Comparison of ENCODE assay signal across 33 cellular contexts in genomic region chr2:231692847-231693246, GRCh38. TPM values are rescaled to one million over a fixed set of nuclear protein-coding genes. Genes with fewer than 3 reads are reported as not detected.
DNase-seq lines count a peak whose midpoint lies in the region; ATAC-seq and TF ChIP-seq lines count a peak whose summit lies in the region.
"Had no signal": no experiment of that assay in that cellular context is flagged by ENCODE, and none has a peak within 500 bp of the region (broad histone marks: within the 10 kb centered on the region; RNA-seq: fewer than 3 reads in every experiment).

No MANE protein-coding gene starts in this region.

- in situ Hi-C loops in Panc1 (cut with HindIII; ENCODE audit: low pct_unique_long_range_greater_than_20kb, low sequenced_read_pairs) (no loop called here), gastrocnemius medialis (cut with MboI; ENCODE audit: low sequenced_read_pairs in 4 of 4) (no loop called here)

- no peaks in the 10 kb centered on the region for H3K4me1 ChIP-seq in Panc1 (ENCODE audit: control insufficient read depth, insufficient read depth, low read length)
- H3K4me1 ChIP-seq in esophagus squamous epithelium = peaks cover 0 to 33% (median 6%) of the 10 kb centered on the region in 3 donors
- peaks cover 6% of the 10 kb centered on the region in 2 donors for H3K4me1 ChIP-seq in gastrocnemius medialis
- H3K4me1 ChIP-seq: upper lobe of left lung had no signal

- H3K4me3 ChIP-seq in GM12864 (ENCODE audit: low read depth, low read length) (no peak overlapping the region), Panc1 (ENCODE audit: low read depth in 2 of 2, low read length in 2 of 2) (no peak overlapping the region), esophagus squamous epithelium (no peak overlapping the region), gastrocnemius medialis (no peak overlapping the region)
- H3K4me3 ChIP-seq: esophagus muscularis mucosa, heart right ventricle, K562, PC-9, upper lobe of left lung had no signal

- POLR2A ChIA-PET in Panc1 (lab: Charles Lee) = interaction anchor here (0.5 kb wide), 1 partner anchor 57 kb away, joined by 4 read pairs; no protein-coding TSS in a partner anchor

- intact Hi-C loops in Panc1 (cut with micrococcal nuclease; ENCODE audit: unreplicated experiment) = no loop called here
- intact Hi-C loops in esophagus squamous epithelium (cut with DNase I) = no loop called here
- intact Hi-C loops in gastrocnemius medialis (cut with DNase I; ENCODE audit: low total_unique reads) = no loop called here

- H3K9me3 Mint-ChIP-seq in progenitor cell of endocrine pancreas (ENCODE audit: low read depth) (no peaks in the 10 kb centered on the region), HFFc6 (no peaks in the 10 kb centered on the region)
- no peaks in the 10 kb centered on the region for H3K9me3 Mint-ChIP-seq in effector memory CD8-positive, alpha-beta T cell
- H3K9me3 Mint-ChIP-seq: activated CD4-positive, alpha-beta memory T cell treated with anti-CD3 and anti-CD28 coated beads, Interleukin-2, amount 10 ng/mL, durations not matched to agents 7 days and 5 days; activated naive CD4-positive, alpha-beta T cell treated with anti-CD3 and anti-CD28 coated beads for 36 hours; naive thymus-derived CD8-positive, alpha-beta T cell; stimulated activated naive B cell treated with anti-CD40 and anti-IgM and Interleukin-4, amounts not matched to agents 10 μg/mL and 1 μg/mL and 100 μg/mL, for 72 hours had no signal

- TF ChIP-seq POLR2A in esophagus squamous epithelium (IDR thresholded peaks at IDR 0.05) (no peak), gastrocnemius medialis (IDR thresholded peaks at IDR 0.05) (no peak)

- DNase-seq in GM12864 (ENCODE audit: low read depth) = no peak
- no peak for DNase-seq in Panc1 (ENCODE audit: low read depth, low spot score)
- no peak for DNase-seq in esophagus squamous epithelium (lab: John Stamatoyannopoulos, UW)
- no peak for DNase-seq in progenitor cell of endocrine pancreas (ENCODE audit: low spot score, unreplicated experiment)
- DNase-seq in HFFc6 = no peak
- no peak for DNase-seq in gastrocnemius medialis
- DNase-seq in effector memory CD8-positive, alpha-beta T cell = no peak
- DNase-seq: activated CD4-positive, alpha-beta memory T cell treated with anti-CD3 and anti-CD28 coated beads, Interleukin-2, amount 10 ng/mL, durations not matched to agents 7 days and 5 days; activated CD4-positive, alpha-beta T cell treated with anti-CD3 and anti-CD28 coated beads for 1 hour; activated naive CD4-positive, alpha-beta T cell treated with anti-CD3 and anti-CD28 coated beads for 36 hours; C1 segment of cervical spinal cord; Calu3; caudate nucleus; DMS79 treated with DMSO at 0.1 percent for 48 hours; foreskin melanocyte; heart right ventricle; kidney; midbrain; MM.1S; naive thymus-derived CD8-positive, alpha-beta T cell; NCI-H1105 treated with DMSO at 0.1 percent for 48 hours; NCI-H2029 treated with DMSO at 0.1 percent for 48 hours; NCI-H526; NK-92 treated with Interleukin-12 subunit alpha and Interleukin-12 subunit beta, amount 100 ng/mL, for 24 hours; PC-9; SHP77; stimulated activated naive B cell treated with anti-CD40 and anti-IgM and Interleukin-4, amounts not matched to agents 10 μg/mL and 1 μg/mL and 100 μg/mL, for 72 hours; substantia nigra; T-helper 2 cell; upper lobe of left lung had no signal

- H3K27me3 ChIP-seq in Panc1 (ENCODE audit: control insufficient read depth, insufficient read depth, low read length) (no peaks in the 10 kb centered on the region), esophagus squamous epithelium (no peaks in the 10 kb centered on the region), gastrocnemius medialis (no peaks in the 10 kb centered on the region)
- H3K27me3 ChIP-seq: esophagus muscularis mucosa, heart right ventricle, upper lobe of left lung had no signal

- ATAC-seq in Panc1 = 0 out of 2 replicates have a peak, but pooled peaks have one; percentile 22
- ATAC-seq in GM19324 (IDR thresholded peaks at IDR 0.05; ENCODE audit: low FRiP score, unreplicated experiment) = no peak
- ATAC-seq in gastrocnemius medialis = no peak
- no peak for ATAC-seq in effector memory CD8-positive, alpha-beta T cell (replicated peaks)
- ATAC-seq: heart right ventricle; K562; naive thymus-derived CD8-positive, alpha-beta T cell; stimulated activated naive B cell treated with anti-CD40 and anti-IgM and Interleukin-4, amounts not matched to agents 10 μg/mL and 1 μg/mL and 100 μg/mL, for 72 hours had no signal

- BruUV-seq in Panc1 (replicated peaks; lab: Mats Ljungman, UMichigan) = no TSS peak

- H3K27me3 Mint-ChIP-seq in progenitor cell of endocrine pancreas (no peaks in the 10 kb centered on the region), HFFc6 (ENCODE audit: insufficient read depth) (peaks cover 6% of the 10 kb centered on the region)
- no peaks in the 10 kb centered on the region for H3K27me3 Mint-ChIP-seq in effector memory CD8-positive, alpha-beta T cell
- H3K27me3 Mint-ChIP-seq: activated CD4-positive, alpha-beta memory T cell treated with anti-CD3 and anti-CD28 coated beads, Interleukin-2, amount 10 ng/mL, durations not matched to agents 7 days and 5 days; naive thymus-derived CD8-positive, alpha-beta T cell; stimulated activated naive B cell treated with anti-CD40 and anti-IgM and Interleukin-4, amounts not matched to agents 10 μg/mL and 1 μg/mL and 100 μg/mL, for 72 hours had no signal

- H3K36me3 ChIP-seq in Panc1 (ENCODE audit: control insufficient read depth, insufficient read depth, low read length) = no peaks in the 10 kb centered on the region
- no peaks in the 10 kb centered on the region for H3K36me3 ChIP-seq in esophagus squamous epithelium
- H3K36me3 ChIP-seq in gastrocnemius medialis = no peaks in the 10 kb centered on the region
- H3K36me3 ChIP-seq: esophagus muscularis mucosa, heart right ventricle, upper lobe of left lung had no signal

- H3K27ac Mint-ChIP-seq in progenitor cell of endocrine pancreas = no peak overlapping the region
- H3K27ac Mint-ChIP-seq in HFFc6 = no peak overlapping the region
- no peak overlapping the region for H3K27ac Mint-ChIP-seq in effector memory CD8-positive, alpha-beta T cell
- H3K27ac Mint-ChIP-seq: activated CD4-positive, alpha-beta memory T cell treated with anti-CD3 and anti-CD28 coated beads, Interleukin-2, amount 10 ng/mL, durations not matched to agents 7 days and 5 days; activated naive CD4-positive, alpha-beta T cell treated with anti-CD3 and anti-CD28 coated beads for 36 hours had no signal

- H3K36me3 Mint-ChIP-seq in progenitor cell of endocrine pancreas (ENCODE audit: insufficient read depth) = no peaks in the 10 kb centered on the region
- H3K36me3 Mint-ChIP-seq in HFFc6 (ENCODE audit: low read depth) = no peaks in the 10 kb centered on the region
- no peaks in the 10 kb centered on the region for H3K36me3 Mint-ChIP-seq in effector memory CD8-positive, alpha-beta T cell (ENCODE audit: insufficient read depth)
- H3K36me3 Mint-ChIP-seq: naive thymus-derived CD8-positive, alpha-beta T cell; stimulated activated naive B cell treated with anti-CD40 and anti-IgM and Interleukin-4, amounts not matched to agents 10 μg/mL and 1 μg/mL and 100 μg/mL, for 72 hours had no signal

- no peaks in the 10 kb centered on the region for H3K9me3 ChIP-seq in Panc1 (ENCODE audit: control insufficient read depth, insufficient read depth, low read depth, low read length)
- no peaks in the 10 kb centered on the region for H3K9me3 ChIP-seq in esophagus squamous epithelium
- H3K9me3 ChIP-seq in gastrocnemius medialis = no peaks in the 10 kb centered on the region
- H3K9me3 ChIP-seq: esophagus muscularis mucosa, heart right ventricle, upper lobe of left lung had no signal

- TF ChIP-seq CTCF in GM12864 (IDR thresholded peaks at IDR 0.05; ENCODE audit: low read depth, low read length, missing control alignments) (peak; percentile 8), Panc1 (IDR thresholded peaks at IDR 0.05) (no peak), esophagus squamous epithelium (IDR thresholded peaks at IDR 0.05) (peak in 2 of 6 experiments; percentile 37 to 66), progenitor cell of endocrine pancreas (IDR thresholded peaks at IDR 0.05; ENCODE audit: unreplicated experiment) (peak; percentile 10), HFFc6 (IDR thresholded peaks at IDR 0.05) (no peak; the same call in 1 of the 2 replicates), gastrocnemius medialis (IDR thresholded peaks at IDR 0.05 in 4 of 5, conservative IDR thresholded peaks at IDR 0.05 in 1 of 5) (no peak)

- H3K4me3 Mint-ChIP-seq in progenitor cell of endocrine pancreas (ENCODE audit: low read depth) = no peak overlapping the region
- no peak overlapping the region for H3K4me3 Mint-ChIP-seq in HFFc6
- no peak overlapping the region for H3K4me3 Mint-ChIP-seq in effector memory CD8-positive, alpha-beta T cell
- H3K4me3 Mint-ChIP-seq: activated CD4-positive, alpha-beta memory T cell treated with anti-CD3 and anti-CD28 coated beads, Interleukin-2, amount 10 ng/mL, durations not matched to agents 7 days and 5 days; activated naive CD4-positive, alpha-beta T cell treated with anti-CD3 and anti-CD28 coated beads for 36 hours; naive thymus-derived CD8-positive, alpha-beta T cell; stimulated activated naive B cell treated with anti-CD40 and anti-IgM and Interleukin-4, amounts not matched to agents 10 μg/mL and 1 μg/mL and 100 μg/mL, for 72 hours had no signal

- 54 to 64% methylated on average over 3 to 6 of the region's 13 CpGs for WGBS in esophagus squamous epithelium, 2 donors

- no peak overlapping the region for H3K27ac ChIP-seq in Panc1 (ENCODE audit: low read length)
- H3K27ac ChIP-seq in esophagus squamous epithelium = peak overlapping the region in 3 of 4 donors; percentile 20 to 40 (median 23)
- H3K27ac ChIP-seq in gastrocnemius medialis = no peak overlapping the region
- H3K27ac ChIP-seq: esophagus muscularis mucosa, heart right ventricle, PC-9, upper lobe of left lung had no signal

- CTCF ChIA-PET in Panc1 (lab: Charles Lee) = interaction anchor here (1.1 kb wide), 1 partner anchor 15 kb away, joined by 13 read pairs; no protein-coding TSS in a partner anchor

- H3K4me1 Mint-ChIP-seq in progenitor cell of endocrine pancreas (ENCODE audit: low read depth) (peaks cover 3% of the 10 kb centered on the region), HFFc6 (ENCODE audit: low read depth) (peaks cover 26% of the 10 kb centered on the region)
- H3K4me1 Mint-ChIP-seq in effector memory CD8-positive, alpha-beta T cell (ENCODE audit: low read depth in 2 of 2) = peaks cover 0 to 3% of the 10 kb centered on the region in 2 donors
- H3K4me1 Mint-ChIP-seq: naive thymus-derived CD8-positive, alpha-beta T cell had no signal

RNA-seq across cellular contexts. Expression of gene PTMA, which starts 15.5 kb away (rescaled TPM):
- total RNA-seq in Panc1 (2021; ENCODE audit: unreplicated experiment) (1,390 TPM), esophagus squamous epithelium (1,000 to 10,000 TPM in 2 of 4 donors, 100 to 1,000 TPM in 2; 670 to 1,121 (median 903) TPM), progenitor cell of endocrine pancreas (1,066 and 1,116 TPM in 2 replicates), gastrocnemius medialis (100 to 1,000 TPM; 121 to 177 (median 174) TPM)
- 1,958 TPM for polyA plus RNA-seq in Panc1 (2012; ENCODE audit: insufficient read length)
- 100 to 1,000 TPM; 467 to 853 (median 787) TPM for total RNA-seq in HFFc6 (2021; fragmentation: NEBNext Ultra II Directional; extraction: Animal tissue kit (Norgen Biotek cat#: 25700))

Comparison
In these comparisons a context has a peak if more than half of its experiments do, and no peak if none do; other contexts are left out.
1. CTCF ChIP-seq: peak in GM12864 (single experiment) and progenitor cell of endocrine pancreas (single experiment); none in Panc1 (single experiment), HFFc6 (single experiment) and gastrocnemius medialis (0 of 5).
2. H3K27ac ChIP-seq: peak in esophagus squamous epithelium (3 of 4); none in Panc1 (single experiment) and gastrocnemius medialis (0 of 4).